11 cellular contexts compared by ENCODE assay signal in the genomic region with DNA sequence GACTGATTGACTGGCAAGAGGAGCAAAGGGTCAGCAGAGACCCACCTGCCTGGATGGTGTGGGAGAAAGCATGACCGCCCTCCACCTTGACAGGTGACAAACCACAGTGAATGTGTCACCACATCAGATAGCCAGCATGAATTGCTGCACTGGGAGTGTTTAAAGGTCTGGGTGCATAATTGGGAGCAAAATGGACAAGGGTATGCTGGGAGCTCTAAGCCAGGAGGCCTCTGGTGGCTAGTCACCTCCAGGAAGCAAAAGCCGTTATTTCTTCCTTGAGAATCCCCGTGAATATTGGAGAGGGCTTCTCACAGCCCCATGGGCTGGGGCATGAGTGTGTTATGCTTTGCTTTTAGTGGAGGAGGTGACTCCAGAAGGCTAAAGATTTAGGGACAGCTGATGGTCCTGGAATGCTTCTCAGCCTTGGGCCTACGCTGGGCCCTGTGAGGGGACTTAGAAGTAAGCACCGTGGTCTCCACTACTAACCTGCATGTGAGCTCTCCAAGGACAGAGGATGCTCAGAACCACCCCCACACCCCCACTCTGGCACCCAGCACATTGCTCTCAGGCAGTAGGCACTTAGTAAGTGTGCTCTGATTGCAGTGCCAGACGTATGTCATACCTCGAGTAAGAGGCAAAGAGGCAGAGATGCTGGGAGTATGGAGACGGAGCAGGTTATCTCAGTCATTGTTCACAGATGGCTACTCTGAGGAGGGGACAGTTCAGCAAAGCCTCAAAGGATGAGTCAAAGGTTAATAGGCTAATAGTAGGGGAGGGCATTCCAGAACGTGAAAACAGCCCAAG. TPM values are rescaled to one million over a fixed set of nuclear protein-coding genes. Genes with fewer than 3 reads are reported as not detected.
A peak's percentile ranks its signal among the peaks of the same experiment; 100 is the strongest.
DNase-seq lines count a peak whose midpoint lies in the region; ATAC-seq and TF ChIP-seq lines count a peak whose summit lies in the region.
"Had no signal": no experiment of that assay in that cellular context is flagged by ENCODE, and none has a peak within 500 bp of the region (broad histone marks: within the 10 kb centered on the region; RNA-seq: fewer than 3 reads in every experiment).

No MANE protein-coding gene starts in this region.

- H3K4me1 ChIP-seq in BLaER1: peaks cover 70% of the 10 kb centered on the region
- H3K4me1 ChIP-seq in KMS-11 (ENCODE audit: low read depth, poor library complexity, severe bottlenecking): peaks cover 71% of the 10 kb centered on the region
- peaks cover 34% of the 10 kb centered on the region for H3K4me1 ChIP-seq in colonic mucosa

- H3K4me2 ChIP-seq in BLaER1 (peak overlapping the region; percentile 91), KMS-11 (peak overlapping the region; percentile 99)

- no peak overlapping the region for H3K4me3 Mint-ChIP-seq in natural killer cell treated with Interleukin-12 subunit alpha and Interleukin-12 subunit beta and Interleukin-15 and Interleukin-18, amount 100 ng/mL, for 72 hours
- H3K4me3 Mint-ChIP-seq in WTC11: no peak overlapping the region

- in situ Hi-C loops in brain microvascular endothelial cell (cut with HindIII; ENCODE audit: low pct_ligation_motif_present, low sequenced_read_pairs): no loop called here

- DNase-seq in colonic mucosa (peak; percentile 25), brain microvascular endothelial cell (no peak), AML-193 (lab: John Stamatoyannopoulos, UW) (no peak), WTC11 (ENCODE audit: low spot score) (no peak)
- no peak for DNase-seq in natural killer cell treated with Interleukin-12 subunit alpha and Interleukin-12 subunit beta and Interleukin-15 and Interleukin-18, amount 100 ng/mL, for 72 hours (ENCODE audit: low spot score)
- DNase-seq: NCI-H526 treated with DMSO at 0.1 percent for 48 hours, SW 1271 had no signal

- intact Hi-C loops in colonic mucosa (cut with DNase I): loop anchor here (2.0 kb wide), 1 partner anchor 113 kb away; no protein-coding TSS in a partner anchor

- no peak for TF ChIP-seq CTCF in KMS-11 (conservative IDR thresholded peaks at IDR 0.05; ENCODE audit: low read depth, low read length)
- TF ChIP-seq CTCF in colonic mucosa (IDR thresholded peaks at IDR 0.05): no peak
- no peak for TF ChIP-seq CTCF in brain microvascular endothelial cell (IDR thresholded peaks at IDR 0.05; ENCODE audit: low read depth, low read length, missing control alignments)
- TF ChIP-seq CTCF in WTC11 (IDR thresholded peaks at IDR 0.05): no peak

- H3K27ac ChIP-seq in BLaER1 (peak overlapping the region; percentile 82), KMS-11 (peak overlapping the region; percentile 74), colonic mucosa (peak overlapping the region; percentile 80), brain microvascular endothelial cell (no peak overlapping the region)

- H4K20me1 ChIP-seq in BLaER1 (no peaks in the 10 kb centered on the region), KMS-11 (ENCODE audit: insufficient read depth) (no peaks in the 10 kb centered on the region)

- no peak for ATAC-seq in natural killer cell treated with Interleukin-12 subunit alpha and Interleukin-12 subunit beta and Interleukin-15 and Interleukin-18, amount 100 ng/mL, for 72 hours
- ATAC-seq in HG03159 (IDR thresholded peaks at IDR 0.05; ENCODE audit: unreplicated experiment) (no peak), WTC11 (no peak)

- H3K36me3 ChIP-seq in BLaER1 (no peaks in the 10 kb centered on the region), KMS-11 (ENCODE audit: insufficient read depth) (no peaks in the 10 kb centered on the region), colonic mucosa (no peaks in the 10 kb centered on the region), brain microvascular endothelial cell (replicated peaks) (no peaks in the 10 kb centered on the region)

- H3K79me2 ChIP-seq in KMS-11 (ENCODE audit: insufficient read depth, low read depth): no peaks in the 10 kb centered on the region

- CTCF ChIA-PET in WTC11 (lab: Charles Lee): interaction anchor here (1.2 to 4.3 kb wide), 15 partner anchors 9 to 113 kb away, joined by 4 to 62 read pairs (median 13); a partner anchor contains a TSS

- H3K9me3 ChIP-seq in BLaER1: no peaks in the 10 kb centered on the region
- no peaks in the 10 kb centered on the region for H3K9me3 ChIP-seq in colonic mucosa

- H3K9ac ChIP-seq in BLaER1: no peak overlapping the region
- H3K9ac ChIP-seq in KMS-11: 0 out of 2 replicates have a peak overlapping the region, but pooled peaks have one; percentile 7
- H3K9ac ChIP-seq in colonic mucosa (ENCODE audit: low read depth in 2 of 2, low read length in 2 of 2): peak overlapping the region in 1 of 2 donors; percentile 84

- H2AFZ ChIP-seq in KMS-11 (ENCODE audit: low read depth): no peak overlapping the region

- H3K27ac Mint-ChIP-seq in natural killer cell treated with Interleukin-12 subunit alpha and Interleukin-12 subunit beta and Interleukin-15 and Interleukin-18, amount 100 ng/mL, for 72 hours: peak overlapping the region; percentile 90 to 100
- H3K27ac Mint-ChIP-seq in WTC11: no peak overlapping the region

- no peaks in the 10 kb centered on the region for H3K36me3 Mint-ChIP-seq in natural killer cell treated with Interleukin-12 subunit alpha and Interleukin-12 subunit beta and Interleukin-15 and Interleukin-18, amount 100 ng/mL, for 72 hours
- H3K36me3 Mint-ChIP-seq in WTC11: no peaks in the 10 kb centered on the region

- peaks cover 46 to 64% of the 10 kb centered on the region in 2 donors for H3K4me1 Mint-ChIP-seq in natural killer cell treated with Interleukin-12 subunit alpha and Interleukin-12 subunit beta and Interleukin-15 and Interleukin-18, amount 100 ng/mL, for 72 hours (ENCODE audit: low read depth in 2 of 2)
- H3K4me1 Mint-ChIP-seq in WTC11: peaks cover 13% of the 10 kb centered on the region

- H3K27me3 Mint-ChIP-seq in natural killer cell treated with Interleukin-12 subunit alpha and Interleukin-12 subunit beta and Interleukin-15 and Interleukin-18, amount 100 ng/mL, for 72 hours: no peaks in the 10 kb centered on the region
- no peaks in the 10 kb centered on the region; the same call in 1 of the 2 replicates for H3K27me3 Mint-ChIP-seq in WTC11 (ENCODE audit: low read depth)

- no peak overlapping the region for H3K4me3 ChIP-seq in BLaER1
- no peak overlapping the region for H3K4me3 ChIP-seq in KMS-11 (IDR thresholded peaks at IDR 0.05; ENCODE audit: insufficient read depth, low read depth, low read length)
- H3K4me3 ChIP-seq in colonic mucosa: no peak overlapping the region
- no peak overlapping the region for H3K4me3 ChIP-seq in brain microvascular endothelial cell (ENCODE audit: low read depth, low read length)

- POLR2A ChIA-PET in WTC11 (lab: Charles Lee): no interaction called here

- H3K9me3 Mint-ChIP-seq in natural killer cell treated with Interleukin-12 subunit alpha and Interleukin-12 subunit beta and Interleukin-15 and Interleukin-18, amount 100 ng/mL, for 72 hours: no peaks in the 10 kb centered on the region
- no peaks in the 10 kb centered on the region for H3K9me3 Mint-ChIP-seq in WTC11

- H3K27me3 ChIP-seq in BLaER1 (no peaks in the 10 kb centered on the region), KMS-11 (ENCODE audit: insufficient read depth, low read depth) (no peaks in the 10 kb centered on the region), colonic mucosa (no peaks in the 10 kb centered on the region), brain microvascular endothelial cell (replicated peaks) (no peaks in the 10 kb centered on the region)

TF ChIP-seq in WTC11, 78 proteins besides CTCF, POLR2A, EP300 and RAD21 (continues in another document):
- TF ChIP-seq, protein P1, sequence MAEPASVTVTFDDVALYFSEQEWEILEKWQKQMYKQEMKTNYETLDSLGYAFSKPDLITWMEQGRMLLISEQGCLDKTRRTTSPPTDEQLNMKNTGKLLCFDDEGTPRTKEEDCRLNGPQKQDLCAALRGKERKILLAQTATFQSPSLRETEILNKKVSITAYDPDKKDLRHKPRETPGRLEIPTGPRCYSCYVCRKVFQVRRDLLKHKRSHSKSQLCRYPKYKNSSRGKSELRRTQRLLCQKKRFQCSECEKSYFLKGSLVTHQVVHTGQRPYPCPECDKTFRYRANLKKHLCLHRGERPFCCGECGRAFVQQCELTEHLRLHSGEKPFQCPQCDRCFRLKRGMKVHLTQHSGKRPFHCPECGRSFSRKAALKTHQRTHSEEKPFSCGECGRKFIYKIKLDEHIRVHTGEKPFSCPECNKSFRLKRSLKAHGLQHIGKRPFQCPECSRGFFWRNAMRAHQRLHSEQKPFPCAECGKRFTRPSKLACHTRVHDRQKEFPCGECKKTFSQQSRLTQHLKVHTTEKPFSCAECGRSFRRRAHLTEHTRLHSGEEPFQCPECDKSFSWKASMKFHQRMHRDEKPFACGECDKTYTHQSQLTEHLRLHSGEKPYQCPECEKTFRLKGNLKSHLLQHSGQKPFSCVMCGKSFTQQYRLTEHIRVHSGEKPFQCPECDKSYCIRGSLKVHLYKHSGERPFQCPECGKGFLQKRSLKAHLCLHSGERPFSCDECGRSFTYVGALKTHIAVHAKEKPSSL (CRISPR knock-in tag; conservative IDR thresholded peaks at IDR 0.05): no peak

RNA-seq across cellular contexts. Expression of a gene that starts 9.1 kb away (rescaled TPM):
- 10 to 100 TPM; 59.7 to 87.8 TPM for total RNA-seq in colonic mucosa
- total RNA-seq in natural killer cell treated with Interleukin-12 subunit alpha and Interleukin-12 subunit beta and Interleukin-15 and Interleukin-18, amount 100 ng/mL, for 72 hours: 100 to 1,000 TPM; 351 to 512 TPM
- total RNA-seq in WTC11 (2021): 8.8 to 9.8 TPM (median 9.4 TPM) in 3 replicates

RNA-seq across cellular contexts. Expression of a gene that starts 43.7 kb away (rescaled TPM):
- not detected for total RNA-seq in colonic mucosa
- total RNA-seq in natural killer cell treated with Interleukin-12 subunit alpha and Interleukin-12 subunit beta and Interleukin-15 and Interleukin-18, amount 100 ng/mL, for 72 hours: 1 to 10 TPM; 7.2 to 9.5 TPM
- not detected in 3 replicates for total RNA-seq in WTC11 (2021)
- total RNA-seq: pulmonary artery endothelial cell had no signal

RNA-seq across cellular contexts. Expression of a gene that starts 57.1 kb away (rescaled TPM):
- total RNA-seq in colonic mucosa: 10 to 100 TPM; 29.5 to 37.0 TPM
- 10 to 100 TPM; 24.9 to 41.8 TPM for total RNA-seq in natural killer cell treated with Interleukin-12 subunit alpha and Interleukin-12 subunit beta and Interleukin-15 and Interleukin-18, amount 100 ng/mL, for 72 hours
- 31.1 to 37.7 TPM (median 36.9 TPM) in 3 replicates for total RNA-seq in WTC11 (2021)
